14 cellular contexts compared by ENCODE assay signal in genomic region chr7:102451371-102452054, GRCh38. TPM values are rescaled to one million over a fixed set of nuclear protein-coding genes. Genes with fewer than 3 reads are reported as not detected.
DNase-seq lines count a peak whose midpoint lies in the region; ATAC-seq, FAIRE-seq and TF ChIP-seq lines count a peak whose summit lies in the region.
"Had no signal": no experiment of that assay in that cellular context is flagged by ENCODE, and none has a peak within 500 bp of the region (broad histone marks: within the 10 kb centered on the region; RNA-seq: fewer than 3 reads in every experiment).

No MANE protein-coding gene starts in this region.

- no peak for TF ChIP-seq POLR2A in K562 (conservative IDR thresholded peaks at IDR 0.05)

- H3K4ac ChIP-seq in mesenchymal stem cell (ENCODE audit: low read depth in 1 of 2, low read length in 2 of 2): no peak overlapping the region

- no peaks in the 10 kb centered on the region for H3K9me3 ChIP-seq in K562 (replicated peaks; ENCODE audit: control insufficient read depth, insufficient read depth, low read depth, low read length)
- H3K9me3 ChIP-seq in mesenchymal stem cell (ENCODE audit: control insufficient read depth, low read length): no peaks in the 10 kb centered on the region
- H3K9me3 ChIP-seq: stomach had no signal

- in situ Hi-C loops in K562 (cut with MboI): loop anchor here (25.0 kb wide), 2 partner anchors 111 to 211 kb away; partner anchors contain the start of genes POLR2J2, POLR2J3, SPDYE2 and SPDYE2B

- H3K9ac ChIP-seq in K562 (ENCODE audit: insufficient read depth in 1 of 2, low read depth in 2 of 2, low read length in 2 of 2) (peak overlapping the region; percentile 16 to 80; a peak in 3 of 4 replicates), mesenchymal stem cell (ENCODE audit: low read length) (peak overlapping the region; percentile 48)

- CTCF ChIA-PET in K562 (lab: Yijun Ruan, JAX; ENCODE audit: low intra/inter-chr PET ratio): interaction anchor here (0.6 to 1.3 kb wide), 4 partner anchors 8 to 47 kb away, joined by 3 to 6 read pairs (median 4); no protein-coding TSS in a partner anchor

- 30% methylated on average over 23 of the region's 23 CpGs for WGBS in K562 (ENCODE audit: insufficient coverage, low coverage, missing lambda C conversion rate)
- WGBS in mesenchymal stem cell: 88% methylated on average over 23 of the region's 23 CpGs

- H3K4me3 ChIP-seq in K562 (no peak overlapping the region), mesenchymal stem cell (ENCODE audit: insufficient read depth in 1 of 2, low read depth in 1 of 2, low read length in 2 of 2) (peak overlapping the region in 1 of 2 experiments; percentile 55)
- H3K4me3 ChIP-seq: dorsolateral prefrontal cortex, GM12878, stomach had no signal

- no peak overlapping the region for H4K8ac ChIP-seq in mesenchymal stem cell (ENCODE audit: low read length)

- H3K79me1 ChIP-seq in mesenchymal stem cell (replicated peaks; ENCODE audit: low read length, poor library complexity, severe bottlenecking): no peaks in the 10 kb centered on the region

- H2BK12ac ChIP-seq in mesenchymal stem cell (ENCODE audit: low read length in 2 of 2): no peak overlapping the region

- peak overlapping the region; percentile 9 for H4K91ac ChIP-seq in mesenchymal stem cell (ENCODE audit: low read length)

- no peak overlapping the region for H3K14ac ChIP-seq in mesenchymal stem cell (ENCODE audit: low read length in 2 of 2)

- H2BK5ac ChIP-seq in mesenchymal stem cell (ENCODE audit: low read depth, low read length, poor library complexity, severe bottlenecking): no peak overlapping the region

- peaks cover 16% of the 10 kb centered on the region; the same call in 1 of the 3 replicates for H3K36me3 ChIP-seq in K562 (ENCODE audit: control insufficient read depth, insufficient read depth, low read length)
- peaks cover 18 to 26% of the 10 kb centered on the region in 2 experiments for H3K36me3 ChIP-seq in mesenchymal stem cell (ENCODE audit: control insufficient read depth in 1 of 2, insufficient read depth in 2 of 2, low read depth in 1 of 2, low read length in 2 of 2)

- peak overlapping the region; percentile 88 for H2AFZ ChIP-seq in K562 (ENCODE audit: low read depth, low read length)
- H2AFZ ChIP-seq in mesenchymal stem cell (ENCODE audit: low read depth, low read length): no peak overlapping the region

- H3K27me3 ChIP-seq in K562 (ENCODE audit: control insufficient read depth in 2 of 2, insufficient read depth in 2 of 2, low read length in 2 of 2): no peaks in the 10 kb centered on the region
- H3K27me3 ChIP-seq in mesenchymal stem cell (ENCODE audit: control insufficient read depth in 1 of 2, insufficient read depth in 1 of 2, low read length in 2 of 2): no peaks in the 10 kb centered on the region
- H3K27me3 ChIP-seq: dorsolateral prefrontal cortex, stomach had no signal

- H3K18ac ChIP-seq in mesenchymal stem cell (ENCODE audit: low read depth in 1 of 2, low read length in 2 of 2): no peak overlapping the region

- peak; percentile 55 to 70 (median 69) for TF ChIP-seq CTCF in K562 (IDR thresholded peaks at IDR 0.05 in 2 of 3, conservative IDR thresholded peaks at IDR 0.05 in 1 of 3; ENCODE audit: insufficient read depth in 2 of 3, low read depth in 1 of 3, low read length in 3 of 3)

- peak overlapping the region; percentile 37; the same call in 1 of the 3 replicates for H3K27ac ChIP-seq in K562 (ENCODE audit: extremely low read depth, low read depth, low read length)
- H3K27ac ChIP-seq in mesenchymal stem cell (ENCODE audit: low read length, poor library complexity, severe bottlenecking): no peak overlapping the region
- H3K27ac ChIP-seq: stomach had no signal

- peak overlapping the region; percentile 61 for H3K4me2 ChIP-seq in K562 (ENCODE audit: insufficient read depth, low read length)
- H3K4me2 ChIP-seq in mesenchymal stem cell (ENCODE audit: low read length, poor library complexity, severe bottlenecking): no peak overlapping the region

- H2BK120ac ChIP-seq in mesenchymal stem cell (ENCODE audit: low read depth, low read length): no peak overlapping the region

- H3K9me1 ChIP-seq in K562 (ENCODE audit: control insufficient read depth, insufficient read depth, low read length): no peaks in the 10 kb centered on the region

- no peak overlapping the region for H3K23ac ChIP-seq in mesenchymal stem cell (ENCODE audit: low read length in 2 of 2)

- ATAC-seq in K562 (peak; percentile 95), GM18907 (IDR thresholded peaks at IDR 0.05; ENCODE audit: unreplicated experiment) (no peak)
- ATAC-seq: GM12878; natural killer cell treated with Interleukin-12 subunit alpha and Interleukin-12 subunit beta and Interleukin-15 and Interleukin-18, amount 100 ng/mL, for 72 hours had no signal

- peak; percentile 49 for FAIRE-seq in K562 (lab: Jason Lieb, UNC)
- FAIRE-seq: GM12878 had no signal

- peak; percentile 40 for DNase-seq in EH (ENCODE audit: low read depth)
- DNase-seq in NCI-H2171 (lab: John Stamatoyannopoulos, UW): peak; percentile 54
- peak; percentile 83 to 86 (median 86) for DNase-seq in K562 (ENCODE audit: extremely low read depth in 1 of 4, low spot score in 3 of 4)
- DNase-seq in mesenchymal stem cell: no peak
- no peak for DNase-seq in UCSD-AML1 (lab: John Stamatoyannopoulos, UW; ENCODE audit: unreplicated experiment)
- no peak for DNase-seq in SIG-M5 treated with dmso at 0.1 percent for 504 hours (lab: John Stamatoyannopoulos, UW; ENCODE audit: unreplicated experiment)
- DNase-seq in activated CD4-positive, CD25-positive, alpha-beta regulatory T cell (lab: John Stamatoyannopoulos, UW): no peak
- DNase-seq: activated CD4-positive, alpha-beta T cell treated with anti-CD3 and anti-CD28 coated beads, Interleukin-2, amount 50 U/mL, for 1 hour; dorsolateral prefrontal cortex; stimulated activated CD4-positive, alpha-beta T cell treated with anti-CD3 and anti-CD28 coated beads, Interleukin-1b, Interleukin-23, amount 100 ng/mL, for 48 hours; stomach had no signal

- no peak overlapping the region for H2AK5ac ChIP-seq in mesenchymal stem cell (ENCODE audit: low read length, severe bottlenecking)

- no peak overlapping the region for H2BK15ac ChIP-seq in mesenchymal stem cell (ENCODE audit: low read depth, poor library complexity, severe bottlenecking)

- BruUV-seq in K562 (replicated peaks; lab: Mats Ljungman, UMichigan): no TSS peak

- peak; percentile 60 to 80 for TF ChIP-seq RAD21 in K562 (CRISPR knock-in tag; conservative IDR thresholded peaks at IDR 0.05 in 1 of 2, IDR thresholded peaks at IDR 0.05 in 1 of 2)

- intact Hi-C loops in K562 (cut with micrococcal nuclease): loop anchor here (1.0 to 2.0 kb wide), 2 partner anchors 39 to 49 kb away; no protein-coding TSS in a partner anchor

- POLR2A ChIA-PET in K562 (lab: Yijun Ruan, JAX): interaction anchor here (0.5 to 2.7 kb wide), 5 partner anchors 9 to 144 kb away, joined by 3 to 7 read pairs (median 4); no protein-coding TSS in a partner anchor

- no peaks in the 10 kb centered on the region for H3K79me2 ChIP-seq in K562 (ENCODE audit: control insufficient read depth, insufficient read depth, low read length)

- H4K20me1 ChIP-seq in K562 (replicated peaks; ENCODE audit: control insufficient read depth, insufficient read depth, low read length): no peaks in the 10 kb centered on the region

- peaks cover 7 to 43% of the 10 kb centered on the region in 2 experiments; a peak in 3 of 5 replicates for H3K4me1 ChIP-seq in K562 (replicated peaks in 1 of 2; ENCODE audit: control insufficient read depth in 2 of 2, insufficient read depth in 2 of 2, low read length in 2 of 2)
- H3K4me1 ChIP-seq in mesenchymal stem cell (ENCODE audit: control insufficient read depth, insufficient read depth, low read depth, low read length): peaks cover 16% of the 10 kb centered on the region

- no peak for TF ChIP-seq EP300 in K562 (IDR thresholded peaks at IDR 0.05; ENCODE audit: low read length)

RNA-seq across cellular contexts. Expression of gene ALKBH4, which starts 13.2 kb away (rescaled TPM):
- total RNA-seq in K562 (2011; cell fraction: chromatin; rRNA removed; ENCODE audit: low replicate concordance): 4.3 and 16.0 TPM in 2 replicates
- 9.1 and 10.8 TPM in 2 replicates for total RNA-seq in K562 (2011; cell fraction: nucleolus; rRNA removed)
- 6.9 and 7.2 TPM in 2 replicates for total RNA-seq in K562 (2011; cell fraction: nucleoplasm; rRNA removed)
- total RNA-seq in K562 (2014; rRNA removed) (21.4 and 41.5 TPM in 2 replicates), K562 (2014; rRNA removed; fragmentation: Illumina TruSeq; extraction: Trizol) (5.7 and 7.2 TPM in 2 replicates), K562 (2015; rRNA removed; fragmentation: Illumina TruSeq; extraction: Trizol) (13.5 and 15.2 TPM in 2 replicates), K562 (2021) (18.5 and 19.6 TPM in 2 replicates)
- polyA plus RNA-seq in K562 (2011; rRNA removed) (4.6 and 4.7 TPM in 2 replicates), K562 (2014; fragmentation: Illumina TruSeq; extraction: Trizol) (7.1 and 10.0 TPM in 2 replicates), K562 (2014; fragmentation: Nextera tagmentation; extraction: Ambion mirVana) (10 to 100 TPM in 1 of 2 experiments, 1 to 10 TPM in 1; 6.7 to 11.8 TPM), K562 (2014; rRNA removed) (13.8 and 18.1 TPM in 2 replicates)
- 6.4 and 21.6 TPM in 2 replicates for polyA plus RNA-seq in K562 (2011; cell fraction: cytosol; rRNA removed)
- polyA plus RNA-seq in K562 (2011; cell fraction: nucleus; rRNA removed): 3.5 and 6.3 TPM in 2 replicates
- 10.7 and 13.3 TPM in 2 replicates for polyA plus RNA-seq in K562 (2012)
- 1.5 and 2.0 TPM in 2 replicates for polyA minus RNA-seq in K562 (2011; rRNA and poly(A)+ RNA removed)
- 3.6 and 6.6 TPM in 2 replicates for polyA minus RNA-seq in K562 (2011; cell fraction: cytosol; rRNA and poly(A)+ RNA removed)
- polyA minus RNA-seq in K562 (2011; cell fraction: nucleus; rRNA and poly(A)+ RNA removed): 3.4 and 3.9 TPM in 2 replicates
- 9.1 TPM for polyA plus RNA-seq in mesenchymal stem cell (2013, experiment 1 of 2)
- 8.9 TPM for polyA plus RNA-seq in mesenchymal stem cell (2013, experiment 2 of 2)

RNA-seq across cellular contexts. Expression of gene LRWD1, which starts 13.3 kb away (rescaled TPM):
- 20.9 and 70.7 TPM in 2 replicates for total RNA-seq in K562 (2011; cell fraction: chromatin; rRNA removed; ENCODE audit: low replicate concordance)
- 74.0 and 78.4 TPM in 2 replicates for total RNA-seq in K562 (2011; cell fraction: nucleolus; rRNA removed)
- total RNA-seq in K562 (2011; cell fraction: nucleoplasm; rRNA removed): 23.7 and 31.9 TPM in 2 replicates
- total RNA-seq in K562 (2014; rRNA removed) (51.2 and 62.4 TPM in 2 replicates), K562 (2014; rRNA removed; fragmentation: Illumina TruSeq; extraction: Trizol) (14.1 and 21.3 TPM in 2 replicates), K562 (2015; rRNA removed; fragmentation: Illumina TruSeq; extraction: Trizol) (38.3 and 38.5 TPM in 2 replicates), K562 (2021) (64.7 and 66.0 TPM in 2 replicates)
- polyA plus RNA-seq in K562 (2011; rRNA removed) (25.8 and 28.5 TPM in 2 replicates), K562 (2014; fragmentation: Illumina TruSeq; extraction: Trizol) (33.2 and 52.4 TPM in 2 replicates), K562 (2014; fragmentation: Nextera tagmentation; extraction: Ambion mirVana) (under 1 TPM; 0.61 to 0.78 TPM), K562 (2014; rRNA removed) (64.8 and 65.7 TPM in 2 replicates)
- polyA plus RNA-seq in K562 (2011; cell fraction: cytosol; rRNA removed): 21.8 and 77.0 TPM in 2 replicates
- polyA plus RNA-seq in K562 (2011; cell fraction: nucleus; rRNA removed): 35.4 and 76.1 TPM in 2 replicates
- 42.1 and 48.6 TPM in 2 replicates for polyA plus RNA-seq in K562 (2012)
- 11.1 and 23.2 TPM in 2 replicates for polyA minus RNA-seq in K562 (2011; rRNA and poly(A)+ RNA removed)
- polyA minus RNA-seq in K562 (2011; cell fraction: cytosol; rRNA and poly(A)+ RNA removed): 28.3 and 46.6 TPM in 2 replicates
- 19.7 and 29.1 TPM in 2 replicates for polyA minus RNA-seq in K562 (2011; cell fraction: nucleus; rRNA and poly(A)+ RNA removed)
- 6.8 TPM for polyA plus RNA-seq in mesenchymal stem cell (2013, experiment 1 of 2)
- polyA plus RNA-seq in mesenchymal stem cell (2013, experiment 2 of 2): 7.0 TPM

RNA-seq across cellular contexts. Expression of gene ORAI2, which starts 18.1 kb away (rescaled TPM):
- 18.4 and 52.2 TPM in 2 replicates for total RNA-seq in K562 (2011; cell fraction: chromatin; rRNA removed; ENCODE audit: low replicate concordance)
- total RNA-seq in K562 (2011; cell fraction: nucleolus; rRNA removed): 30.3 and 37.7 TPM in 2 replicates
- total RNA-seq in K562 (2011; cell fraction: nucleoplasm; rRNA removed): 25.7 and 31.2 TPM in 2 replicates
- 18.3 and 23.1 TPM in 2 replicates for total RNA-seq in K562 (2014; rRNA removed)
- total RNA-seq in K562 (2014; rRNA removed; fragmentation: Illumina TruSeq; extraction: Trizol): 4.0 and 4.1 TPM in 2 replicates
- 9.0 and 9.2 TPM in 2 replicates for total RNA-seq in K562 (2015; rRNA removed; fragmentation: Illumina TruSeq; extraction: Trizol)
- 23.5 and 27.7 TPM in 2 replicates for total RNA-seq in K562 (2021)
- 14.3 and 16.0 TPM in 2 replicates for polyA plus RNA-seq in K562 (2011; rRNA removed)
- polyA plus RNA-seq in K562 (2011; cell fraction: cytosol; rRNA removed): 32.8 and 91.3 TPM in 2 replicates
- polyA plus RNA-seq in K562 (2011; cell fraction: nucleus; rRNA removed): 5.5 and 11.5 TPM in 2 replicates
- polyA plus RNA-seq in K562 (2012): 34.3 and 36.5 TPM in 2 replicates
- polyA plus RNA-seq in K562 (2014; fragmentation: Illumina TruSeq; extraction: Trizol): 7.7 and 18.6 TPM in 2 replicates
- polyA plus RNA-seq in K562 (2014; fragmentation: Nextera tagmentation; extraction: Ambion mirVana): 1 to 10 TPM; 1.1 to 2.0 TPM
- 16.7 and 18.9 TPM in 2 replicates for polyA plus RNA-seq in K562 (2014; rRNA removed)
- 11.4 and 21.4 TPM in 2 replicates for polyA minus RNA-seq in K562 (2011; rRNA and poly(A)+ RNA removed)
- polyA minus RNA-seq in K562 (2011; cell fraction: cytosol; rRNA and poly(A)+ RNA removed): 35.3 and 38.1 TPM in 2 replicates
- 4.0 and 4.6 TPM in 2 replicates for polyA minus RNA-seq in K562 (2011; cell fraction: nucleus; rRNA and poly(A)+ RNA removed)
- 65.2 TPM for polyA plus RNA-seq in mesenchymal stem cell (2013, experiment 1 of 2)
- 65.3 TPM for polyA plus RNA-seq in mesenchymal stem cell (2013, experiment 2 of 2)

RNA-seq across cellular contexts. Expression of gene POLR2J, which starts 27.2 kb away (rescaled TPM):
- 11.0 and 31.6 TPM in 2 replicates for total RNA-seq in K562 (2011; cell fraction: chromatin; rRNA removed; ENCODE audit: low replicate concordance)
- total RNA-seq in K562 (2011; cell fraction: nucleolus; rRNA removed): 83.9 and 98.7 TPM in 2 replicates
- 48.7 and 61.8 TPM in 2 replicates for total RNA-seq in K562 (2011; cell fraction: nucleoplasm; rRNA removed)
- total RNA-seq in K562 (2014; rRNA removed) (132 and 160 TPM in 2 replicates), K562 (2014; rRNA removed; fragmentation: Illumina TruSeq; extraction: Trizol) (70.3 and 80.8 TPM in 2 replicates), K562 (2015; rRNA removed; fragmentation: Illumina TruSeq; extraction: Trizol) (141 TPM in 2 replicates), K562 (2021) (97.8 and 104 TPM in 2 replicates)
- polyA plus RNA-seq in K562 (2011; rRNA removed) (84.6 and 113 TPM in 2 replicates), K562 (2014; fragmentation: Illumina TruSeq; extraction: Trizol) (220 and 231 TPM in 2 replicates), K562 (2014; fragmentation: Nextera tagmentation; extraction: Ambion mirVana) (10 to 100 TPM; 32.3 to 85.8 TPM), K562 (2014; rRNA removed) (175 and 180 TPM in 2 replicates)
- 138 and 266 TPM in 2 replicates for polyA plus RNA-seq in K562 (2011; cell fraction: cytosol; rRNA removed)
- polyA plus RNA-seq in K562 (2011; cell fraction: nucleus; rRNA removed): 45.6 and 63.7 TPM in 2 replicates
- polyA plus RNA-seq in K562 (2012): 130 and 185 TPM in 2 replicates
- polyA minus RNA-seq in K562 (2011; rRNA and poly(A)+ RNA removed): 17.4 and 27.2 TPM in 2 replicates
- 16.4 and 17.5 TPM in 2 replicates for polyA minus RNA-seq in K562 (2011; cell fraction: cytosol; rRNA and poly(A)+ RNA removed)
- 51.5 and 65.8 TPM in 2 replicates for polyA minus RNA-seq in K562 (2011; cell fraction: nucleus; rRNA and poly(A)+ RNA removed)
- 127 TPM for polyA plus RNA-seq in mesenchymal stem cell (2013, experiment 1 of 2)
- polyA plus RNA-seq in mesenchymal stem cell (2013, experiment 2 of 2): 125 TPM

RNA-seq across cellular contexts. Expression of gene PRKRIP1, which starts 55.4 kb away (rescaled TPM):
- total RNA-seq in K562 (2011; cell fraction: chromatin; rRNA removed; ENCODE audit: low replicate concordance): 41.9 and 63.9 TPM in 2 replicates
- total RNA-seq in K562 (2011; cell fraction: nucleolus; rRNA removed): 59.3 and 69.9 TPM in 2 replicates
- total RNA-seq in K562 (2011; cell fraction: nucleoplasm; rRNA removed): 40.8 and 43.3 TPM in 2 replicates
- total RNA-seq in K562 (2014; rRNA removed): 40.0 and 44.6 TPM in 2 replicates
- 14.8 and 15.9 TPM in 2 replicates for total RNA-seq in K562 (2014; rRNA removed; fragmentation: Illumina TruSeq; extraction: Trizol)
- total RNA-seq in K562 (2015; rRNA removed; fragmentation: Illumina TruSeq; extraction: Trizol): 25.3 and 27.3 TPM in 2 replicates
- 25.2 and 33.9 TPM in 2 replicates for total RNA-seq in K562 (2021)
- polyA plus RNA-seq in K562 (2011; rRNA removed): 17.2 and 18.1 TPM in 2 replicates
- polyA plus RNA-seq in K562 (2011; cell fraction: cytosol; rRNA removed): 15.5 and 21.3 TPM in 2 replicates
- polyA plus RNA-seq in K562 (2011; cell fraction: nucleus; rRNA removed): 62.2 and 104 TPM in 2 replicates
- polyA plus RNA-seq in K562 (2012): 24.5 and 27.3 TPM in 2 replicates
- 19.3 and 19.8 TPM in 2 replicates for polyA plus RNA-seq in K562 (2014; fragmentation: Illumina TruSeq; extraction: Trizol)
- polyA plus RNA-seq in K562 (2014; fragmentation: Nextera tagmentation; extraction: Ambion mirVana): 10 to 100 TPM; 14.9 to 19.6 TPM
- polyA plus RNA-seq in K562 (2014; rRNA removed): 48.6 and 52.1 TPM in 2 replicates
- 5.6 and 5.9 TPM in 2 replicates for polyA minus RNA-seq in K562 (2011; rRNA and poly(A)+ RNA removed)
- polyA minus RNA-seq in K562 (2011; cell fraction: cytosol; rRNA and poly(A)+ RNA removed): 8.3 and 9.5 TPM in 2 replicates
- polyA minus RNA-seq in K562 (2011; cell fraction: nucleus; rRNA and poly(A)+ RNA removed): 15.4 and 20.5 TPM in 2 replicates
- polyA plus RNA-seq in mesenchymal stem cell (2013, experiment 1 of 2): 22.0 TPM
- 20.5 TPM for polyA plus RNA-seq in mesenchymal stem cell (2013, experiment 2 of 2)

Comparison
In these comparisons a context has a peak if more than half of its experiments do, and no peak if none do; other contexts are left out.
1. DNase-seq: peak in EH (single experiment), NCI-H2171 (single experiment) and K562 (4 of 4); none in mesenchymal stem cell (single experiment), UCSD-AML1 (single experiment), SIG-M5 treated with dmso at 0.1 percent for 504 hours (single experiment) and activated CD4-positive, CD25-positive, alpha-beta regulatory T cell (0 of 4).